10 cellular contexts compared by ENCODE assay signal in the genomic region with DNA sequence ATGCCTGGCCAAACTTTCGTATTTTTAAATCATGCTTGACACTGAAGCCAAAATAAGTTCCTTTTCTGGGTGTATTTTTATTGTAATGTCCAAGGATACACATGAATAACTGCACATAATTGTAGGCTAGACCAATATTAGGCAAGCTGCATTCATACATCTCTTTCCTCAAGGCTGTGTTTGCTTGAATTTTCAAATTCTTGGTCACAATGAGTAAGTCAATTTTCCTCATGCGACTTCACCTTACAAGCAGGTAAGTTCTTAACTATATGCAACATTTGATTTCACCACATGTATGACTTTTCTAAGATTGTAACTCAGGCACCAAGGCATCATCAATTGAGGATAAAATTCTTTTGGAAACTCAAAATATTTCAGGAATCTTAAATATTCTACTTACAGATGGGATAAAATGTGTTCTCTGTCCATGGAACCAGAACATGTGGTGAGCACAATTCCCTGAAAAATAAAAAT.
A peak's percentile ranks its signal among the peaks of the same experiment; 100 is the strongest.
DNase-seq lines count a peak whose midpoint lies in the region; ATAC-seq, FAIRE-seq and TF ChIP-seq lines count a peak whose summit lies in the region.
"Had no signal": no experiment of that assay in that cellular context is flagged by ENCODE, and none has a peak within 500 bp of the region (broad histone marks: within the 10 kb centered on the region; RNA-seq: fewer than 3 reads in every experiment).

No MANE protein-coding gene starts in this region.

- TF ChIP-seq CTCF in left ventricle myocardium inferior (IDR thresholded peaks at IDR 0.05; ENCODE audit: borderline replicate concordance) (no peak), type B pancreatic cell (conservative IDR thresholded peaks at IDR 0.05) (no peak), body of pancreas (IDR thresholded peaks at IDR 0.05) (no peak), D721Med (IDR thresholded peaks at IDR 0.05; ENCODE audit: insufficient read depth, missing control alignments) (no peak)

- FAIRE-seq in D721Med (lab: Jason Lieb, UNC) = no peak
- FAIRE-seq: frontal cortex had no signal

- H3K36me3 Mint-ChIP-seq in activated T-helper 1 cell treated with anti-CD3 and anti-CD28 coated beads, Interleukin-12 subunit alpha, Interleukin-12 subunit beta, Interleukin-2, Interleukin-4 antibody, amounts not matched to agents 30 ng/mL and 10 ng/mL and 1 ng/mL, durations not matched to agents 14 hours and 24 hours and 36 hours (ENCODE audit: low read depth) = no peaks in the 10 kb centered on the region
- no peaks in the 10 kb centered on the region for H3K36me3 Mint-ChIP-seq in type B pancreatic cell

- peaks cover 41% of the 10 kb centered on the region for H3K4me1 Mint-ChIP-seq in activated T-helper 1 cell treated with anti-CD3 and anti-CD28 coated beads, Interleukin-12 subunit alpha, Interleukin-12 subunit beta, Interleukin-2, Interleukin-4 antibody, amounts not matched to agents 30 ng/mL and 10 ng/mL and 1 ng/mL, durations not matched to agents 14 hours and 24 hours and 36 hours (ENCODE audit: low read depth)
- H3K4me1 Mint-ChIP-seq in type B pancreatic cell (ENCODE audit: unreplicated experiment) = peaks cover 31% of the 10 kb centered on the region

- intact Hi-C loops in left ventricle myocardium inferior (cut with micrococcal nuclease) = no loop called here
- intact Hi-C loops in left cardiac atrium (cut with DNase I) = no loop called here
- intact Hi-C loops in activated T-helper 1 cell treated with anti-CD3 and anti-CD28 coated beads, Interleukin-12 subunit alpha, Interleukin-12 subunit beta, Interleukin-2, Interleukin-4 antibody, amounts not matched to agents 30 ng/mL and 10 ng/mL and 1 ng/mL, durations not matched to agents 14 hours and 24 hours and 36 hours (cut with micrococcal nuclease) = loop anchor here (2.0 to 5.0 kb wide), 5 partner anchors 35 to 629 kb away; a partner anchor contains a TSS
- intact Hi-C loops in body of pancreas (cut with DNase I) = no loop called here

- no peaks in the 10 kb centered on the region for H3K27me3 ChIP-seq in left ventricle myocardium inferior (ENCODE audit: low read depth)
- H3K27me3 ChIP-seq in body of pancreas = no peaks in the 10 kb centered on the region

- no peak for DNase-seq in left ventricle myocardium inferior
- DNase-seq in left cardiac atrium = no peak
- DNase-seq in activated T-helper 1 cell treated with anti-CD3 and anti-CD28 coated beads, Interleukin-12 subunit alpha, Interleukin-12 subunit beta, Interleukin-2, Interleukin-4 antibody, amounts not matched to agents 30 ng/mL and 10 ng/mL and 1 ng/mL, durations not matched to agents 14 hours and 24 hours and 36 hours (ENCODE audit: low spot score) = no peak
- DNase-seq in iris pigment epithelial cell (ENCODE audit: low read depth) = peak; percentile 41
- DNase-seq in type B pancreatic cell (ENCODE audit: extremely low spot score, unreplicated experiment) = no peak
- DNase-seq in body of pancreas = no peak
- DNase-seq in D721Med (ENCODE audit: insufficient read length, low spot score) = no peak

- H3K4me1 ChIP-seq in left ventricle myocardium inferior (peaks cover 18% of the 10 kb centered on the region), body of pancreas (peaks cover 5% of the 10 kb centered on the region)

- H3K36me3 ChIP-seq in left ventricle myocardium inferior (no peaks in the 10 kb centered on the region), body of pancreas (replicated peaks in 1 of 2; ENCODE audit: insufficient read depth in 1 of 2, low read depth in 2 of 2) (no peaks in the 10 kb centered on the region)

- TF ChIP-seq POLR2A in body of pancreas (IDR thresholded peaks at IDR 0.05) = no peak

- H3K4me3 ChIP-seq in left ventricle myocardium inferior (no peak overlapping the region), body of pancreas (no peak overlapping the region)

- H3K9me3 Mint-ChIP-seq in activated T-helper 1 cell treated with anti-CD3 and anti-CD28 coated beads, Interleukin-12 subunit alpha, Interleukin-12 subunit beta, Interleukin-2, Interleukin-4 antibody, amounts not matched to agents 30 ng/mL and 10 ng/mL and 1 ng/mL, durations not matched to agents 14 hours and 24 hours and 36 hours = no peaks in the 10 kb centered on the region
- H3K9me3 Mint-ChIP-seq in type B pancreatic cell = no peaks in the 10 kb centered on the region
- H3K9me3 Mint-ChIP-seq: neural crest cell had no signal

- peak overlapping the region; percentile 61 for H3K4me3 Mint-ChIP-seq in activated T-helper 1 cell treated with anti-CD3 and anti-CD28 coated beads, Interleukin-12 subunit alpha, Interleukin-12 subunit beta, Interleukin-2, Interleukin-4 antibody, amounts not matched to agents 30 ng/mL and 10 ng/mL and 1 ng/mL, durations not matched to agents 14 hours and 24 hours and 36 hours
- no peak overlapping the region for H3K4me3 Mint-ChIP-seq in type B pancreatic cell
- H3K4me3 Mint-ChIP-seq: neural crest cell had no signal

- H3K27ac Mint-ChIP-seq in activated T-helper 1 cell treated with anti-CD3 and anti-CD28 coated beads, Interleukin-12 subunit alpha, Interleukin-12 subunit beta, Interleukin-2, Interleukin-4 antibody, amounts not matched to agents 30 ng/mL and 10 ng/mL and 1 ng/mL, durations not matched to agents 14 hours and 24 hours and 36 hours = peak overlapping the region; percentile 98
- H3K27ac Mint-ChIP-seq in type B pancreatic cell = peak overlapping the region; percentile 38

- ATAC-seq in left cardiac atrium = no peak
- ATAC-seq in activated CD4-positive, CD25-positive, alpha-beta regulatory T cell treated with anti-CD3 and anti-CD28 coated beads, Interleukin-2, amount 50 U/mL, for 24 hours = no peak
- no peak for ATAC-seq in body of pancreas

- H3K9me3 ChIP-seq in left ventricle myocardium inferior (replicated peaks) (no peaks in the 10 kb centered on the region), body of pancreas (no peaks in the 10 kb centered on the region)

- H3K27ac ChIP-seq in left ventricle myocardium inferior (replicated peaks) = peak overlapping the region; percentile 43
- no peak overlapping the region for H3K27ac ChIP-seq in body of pancreas

- 78 to 98% methylated on average over 2 of the region's 2 CpGs for WGBS in body of pancreas, 2 donors

- H3K27me3 Mint-ChIP-seq in activated T-helper 1 cell treated with anti-CD3 and anti-CD28 coated beads, Interleukin-12 subunit alpha, Interleukin-12 subunit beta, Interleukin-2, Interleukin-4 antibody, amounts not matched to agents 30 ng/mL and 10 ng/mL and 1 ng/mL, durations not matched to agents 14 hours and 24 hours and 36 hours (ENCODE audit: insufficient read depth) = no peaks in the 10 kb centered on the region
- no peaks in the 10 kb centered on the region for H3K27me3 Mint-ChIP-seq in type B pancreatic cell
